33 cellular contexts compared by ENCODE assay signal in genomic region chrX:29653721-29654120, GRCh38.
"Had no signal": no experiment of that assay in that cellular context is flagged by ENCODE, and none has a peak within 500 bp of the region (broad histone marks: within the 10 kb centered on the region; RNA-seq: fewer than 3 reads in every experiment).

No MANE protein-coding gene starts in this region.

- FAIRE-seq: TTC549 had no signal

- H3K27me3 ChIP-seq: adrenal gland, body of pancreas, brain microvascular endothelial cell, breast epithelium had no signal

- H3K4me3 ChIP-seq: adrenal gland, body of pancreas, breast epithelium had no signal

- H3K9me3 ChIP-seq: adrenal gland, body of pancreas had no signal

- H3K4me1 ChIP-seq: adrenal gland, body of pancreas, breast epithelium had no signal

- H3K36me3 ChIP-seq: adrenal gland, brain microvascular endothelial cell, breast epithelium had no signal

- H3K27ac ChIP-seq: adrenal gland, body of pancreas, brain microvascular endothelial cell, breast epithelium, VCaP had no signal

- ATAC-seq: activated CD8-positive, alpha-beta T cell treated with anti-CD3 and anti-CD28 coated beads for 36 hours; activated naive CD4-positive, alpha-beta T cell treated with anti-CD3 and anti-CD28 coated beads, Interleukin-2, amount 50 U/mL, for 72 hours; activated T-cell treated with anti-CD3 and anti-CD28 coated beads, Interleukin-2, amount 50 U/mL, for 4 hours; activated T-cell treated with anti-CD3 and anti-CD28 coated beads, Interleukin-2, amount 50 U/mL, for 72 hours; activated T-helper 17 cell treated with anti-CD3 and anti-CD28 coated beads, Interleukin-2, amount 50 U/mL, for 72 hours; body of pancreas had no signal

- DNase-seq: activated B cell treated with CpG ODN at 0.5 μM for 24 hours; activated CD4-positive, alpha-beta memory T cell treated with anti-CD3 and anti-CD28 coated beads for 36 hours; activated CD4-positive, alpha-beta T cell treated with anti-CD3 and anti-CD28 coated beads for 4 hours; activated CD4-positive, alpha-beta T cell treated with anti-CD3 and anti-CD28 coated beads, Interleukin-2, amount 10 ng/mL, durations not matched to agents 24 days and 14 days; activated CD4-positive, alpha-beta T cell treated with anti-CD3 and anti-CD28 coated beads, Interleukin-2, amount 50 U/mL, for 1 hour; activated CD4-positive, alpha-beta T cell treated with anti-CD3 and anti-CD28 coated beads, Interleukin-2, amount 50 U/mL, for 4 hours; activated CD4-positive, CD25-positive, alpha-beta regulatory T cell treated with anti-CD3 and anti-CD28 coated beads, Interleukin-2, amount 50 U/mL, for 72 hours; activated CD8-positive, alpha-beta memory T cell treated with anti-CD3 and anti-CD28 coated beads, Interleukin-2, amount 50 U/mL, for 4 hours; activated CD8-positive, alpha-beta T cell treated with anti-CD3 and anti-CD28 coated beads for 36 hours; activated effector memory CD4-positive, alpha-beta T cell treated with anti-CD3 and anti-CD28 coated beads, Interleukin-2, amount 50 U/mL, for 16 hours; activated gamma-delta T cell treated with Interleukin-2 at 50 U/mL for 16 hours; activated naive CD4-positive, alpha-beta T cell; activated naive CD4-positive, alpha-beta T cell treated with anti-CD3 and anti-CD28 coated beads for 36 hours; activated naive CD4-positive, alpha-beta T cell treated with anti-CD3 and anti-CD28 coated beads, Interleukin-2, amount 50 U/mL, for 16 hours; activated naive CD8-positive, alpha-beta T cell treated with anti-CD3 and anti-CD28 coated beads for 36 hours; activated T-cell treated with anti-CD3 and anti-CD28 coated beads for 4 hours; activated T-cell treated with anti-CD3 and anti-CD28 coated beads, Interleukin-2, amount 50 U/mL, for 1 hour; activated T-cell treated with anti-CD3 and anti-CD28 coated beads, Interleukin-2, amount 50 U/mL, for 4 hours; activated T-cell treated with anti-CD3 and anti-CD28 coated beads, Interleukin-2, amount 50 U/mL, for 72 hours; adrenal gland; amniotic stem cell; aorta; body of pancreas; brain microvascular endothelial cell; central memory CD4-positive, alpha-beta T cell; T-helper 1 cell; T-helper 2 cell; T-helper 9 cell had no signal
